ENCODE assay signal across 26 cellular contexts in genomic region chr17:47238321-47239010, GRCh38. TPM values are rescaled to one million over a fixed set of nuclear protein-coding genes. Genes with fewer than 3 reads are reported as not detected.
"Had no signal": no experiment of that assay in that cellular context is flagged by ENCODE, and none has a peak within 500 bp of the region (broad histone marks: within the 10 kb centered on the region; RNA-seq: fewer than 3 reads in every experiment).

No MANE protein-coding gene starts in this region.

- H3K4me3 Mint-ChIP-seq: immature natural killer cell; naive B cell; natural killer cell treated with Interleukin-12 subunit alpha and Interleukin-12 subunit beta and Interleukin-15 and Interleukin-18, amount 100 ng/mL, for 72 hours; neural crest cell; stimulated activated naive CD8-positive, alpha-beta T cell treated with anti-CD3 and anti-CD28 coated beads, Interleukin-15, Interleukin-2, amounts not matched to agents 100 ng/mL and 50 ng/mL, for 24 hours had no signal

- H3K9me3 Mint-ChIP-seq: immature natural killer cell; natural killer cell treated with Interleukin-12 subunit alpha and Interleukin-12 subunit beta and Interleukin-15 and Interleukin-18, amount 100 ng/mL, for 72 hours; neural crest cell; stimulated activated naive CD8-positive, alpha-beta T cell treated with anti-CD3 and anti-CD28 coated beads, Interleukin-15, Interleukin-2, amounts not matched to agents 100 ng/mL and 50 ng/mL, for 24 hours had no signal

- H3K4me3 ChIP-seq: lower lobe of right lung, mucosa of descending colon, smooth muscle cell, suprapubic skin had no signal

- H2AFZ ChIP-seq: parathyroid adenoma had no signal

- H3K4me1 Mint-ChIP-seq: neural crest cell had no signal

- DNase-seq: cerebellar nuclear complex; cortex of kidney; foreskin keratinocyte; hypothalamus; immature natural killer cell; islet precursor cell; kidney glomerular epithelial cell; left colon; left ventricle myocardium superior; lower lobe of right lung; mucosa of descending colon; naive B cell; stimulated activated CD4-positive, alpha-beta T cell treated with anti-CD3 and anti-CD28 coated beads, Interleukin-12 subunit alpha, Interleukin-12 subunit beta, amount 100 ng/mL, for 4 hours; stimulated activated CD4-positive, alpha-beta T cell treated with anti-CD3 and anti-CD28 coated beads, Interleukin-1b, Interleukin-23, amount 100 ng/mL, for 48 hours; stimulated activated CD4-positive, alpha-beta T cell treated with anti-CD3 and anti-CD28 coated beads, Interleukin-4, amount 100 ng/mL, for 1 hour; stimulated activated CD8-positive, alpha-beta memory T cell treated with anti-CD3 and anti-CD28 coated beads, Interleukin-4, amount 100 ng/mL, for 48 hours; trophoblast cell had no signal

- H3K9ac ChIP-seq: parathyroid adenoma had no signal

- H3K27me3 ChIP-seq: suprapubic skin had no signal

- H3K27ac ChIP-seq: foreskin keratinocyte had no signal

- H3K27ac Mint-ChIP-seq: immature natural killer cell; progenitor cell of endocrine pancreas; stimulated activated naive CD8-positive, alpha-beta T cell treated with anti-CD3 and anti-CD28 coated beads, Interleukin-15, Interleukin-2, amounts not matched to agents 100 ng/mL and 50 ng/mL, for 24 hours had no signal

- H3K27me3 Mint-ChIP-seq: naive B cell; stimulated activated naive CD8-positive, alpha-beta T cell treated with anti-CD3 and anti-CD28 coated beads, Interleukin-15, Interleukin-2, amounts not matched to agents 100 ng/mL and 50 ng/mL, for 24 hours had no signal

- H3K36me3 Mint-ChIP-seq: immature natural killer cell; naive B cell; natural killer cell treated with Interleukin-12 subunit alpha and Interleukin-12 subunit beta and Interleukin-15 and Interleukin-18, amount 100 ng/mL, for 72 hours had no signal

- H3K36me3 ChIP-seq: lower lobe of right lung, suprapubic skin had no signal

- H3K9me3 ChIP-seq: lower lobe of right lung, suprapubic skin had no signal

- ATAC-seq: esophagus mucosa, foreskin keratinocyte, left colon, left ventricle myocardium superior, mucosa of descending colon, sciatic nerve had no signal

RNA-seq across cellular contexts. Expression of gene ITGB3, which starts 15.2 kb away (rescaled TPM):
- total RNA-seq: progenitor cell of endocrine pancreas had no signal

RNA-seq across cellular contexts. Expression of gene MYL4, which starts 29.3 kb away (rescaled TPM):
- total RNA-seq: esophagus mucosa, foreskin keratinocyte, left colon, neural crest cell, suprapubic skin had no signal
- polyA plus RNA-seq: foreskin keratinocyte had no signal
